In the genomic region with DNA sequence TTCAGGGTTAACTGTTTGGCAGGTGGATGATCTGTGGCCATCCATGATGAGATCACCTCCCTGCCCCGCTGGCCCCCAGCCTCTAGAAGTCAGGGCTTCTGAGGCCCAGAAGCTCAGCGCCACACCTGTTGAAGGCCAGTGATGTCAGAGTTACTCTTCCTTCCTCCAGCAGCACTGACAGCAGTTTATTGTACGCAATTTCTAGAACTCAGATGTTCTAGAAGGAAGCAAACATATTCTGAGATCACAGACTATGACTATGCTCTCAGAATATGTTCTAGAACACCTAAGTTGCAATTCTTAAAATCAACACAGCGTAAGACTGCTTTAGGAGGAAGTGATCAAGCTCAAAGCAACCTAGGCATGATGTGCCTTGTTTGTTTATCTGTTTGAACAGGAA, we compare ENCODE assay signal across 9 cellular contexts.
DNase-seq lines count a peak whose midpoint lies in the region; ATAC-seq and TF ChIP-seq lines count a peak whose summit lies in the region.
"Had no signal": no experiment of that assay in that cellular context is flagged by ENCODE, and none has a peak within 500 bp of the region (broad histone marks: within the 10 kb centered on the region; RNA-seq: fewer than 3 reads in every experiment).

No MANE protein-coding gene starts in this region.

- H3K27ac ChIP-seq in CD4-positive, alpha-beta T cell (ENCODE audit: low read depth, low read length) = peak overlapping the region; percentile 46
- H3K27ac ChIP-seq in breast epithelium = peak overlapping the region; percentile 54 to 77

- no peak overlapping the region for H3K4me3 ChIP-seq in LNCaP clone FGC (ENCODE audit: low read depth, low read length)
- H3K4me3 ChIP-seq in breast epithelium = no peak overlapping the region

- POLR2A ChIA-PET in CD4-positive, alpha-beta T cell (lab: Charles Lee) = interaction anchor here (0.8 to 3.3 kb wide), 11 partner anchors 8 to 82 kb away, joined by 3 to 17 read pairs (median 4); no protein-coding TSS in a partner anchor

- H3K9me3 Mint-ChIP-seq in CD4-positive, alpha-beta T cell = no peaks in the 10 kb centered on the region
- no peaks in the 10 kb centered on the region for H3K9me3 Mint-ChIP-seq in naive B cell

- no peaks in the 10 kb centered on the region for H3K27me3 ChIP-seq in CD4-positive, alpha-beta T cell (ENCODE audit: control insufficient read depth, insufficient read depth, low read length)
- no peaks in the 10 kb centered on the region for H3K27me3 ChIP-seq in breast epithelium

- peak in 2 of 10 experiments; percentile 45 to 49 for DNase-seq in CD4-positive, alpha-beta T cell
- DNase-seq in LNCaP clone FGC (ENCODE audit: low read depth) (peak; percentile 78), breast epithelium (ENCODE audit: low spot score in 2 of 2) (no peak), naive B cell (peak; percentile 51), epidermal melanocyte (ENCODE audit: insufficient read length, low spot score) (no peak), DMS 273 (lab: John Stamatoyannopoulos, UW; ENCODE audit: unreplicated experiment) (no peak)
- no peak for DNase-seq in stimulated activated CD4-positive, alpha-beta T cell treated with anti-CD3 and anti-CD28 coated beads, Interleukin-12 subunit alpha, Interleukin-12 subunit beta, amount 100 ng/mL, for 4 hours
- DNase-seq: SW 1271 had no signal

- peak overlapping the region; percentile 80 for H3K27ac Mint-ChIP-seq in CD4-positive, alpha-beta T cell
- H3K27ac Mint-ChIP-seq in naive B cell = peak overlapping the region; percentile 73 to 93 (median 92)

- TF ChIP-seq POLR2A in breast epithelium (IDR thresholded peaks at IDR 0.05) = no peak

- peaks cover 96% of the 10 kb centered on the region for H3K4me1 Mint-ChIP-seq in CD4-positive, alpha-beta T cell (ENCODE audit: low read depth)
- H3K4me1 Mint-ChIP-seq in naive B cell = peaks cover 55 to 77% (median 60%) of the 10 kb centered on the region in 3 donors

- peaks cover 0 to 9% of the 10 kb centered on the region in 2 donors for H3K4me1 ChIP-seq in breast epithelium

- CTCF ChIA-PET in CD4-positive, alpha-beta T cell (lab: Charles Lee) = interaction anchor here (0.9 to 2.5 kb wide), 4 partner anchors 15 to 33 kb away, joined by 3 to 11 read pairs (median 4); no protein-coding TSS in a partner anchor

- TF ChIP-seq CTCF in CD4-positive, alpha-beta T cell (IDR thresholded peaks at IDR 0.05) = no peak
- TF ChIP-seq CTCF in LNCaP clone FGC (IDR thresholded peaks at IDR 0.05; ENCODE audit: control insufficient read depth, extremely low read depth, insufficient read depth) = no peak
- no peak for TF ChIP-seq CTCF in breast epithelium (IDR thresholded peaks at IDR 0.05)

- H3K36me3 ChIP-seq in breast epithelium = no peaks in the 10 kb centered on the region

- intact Hi-C loops in CD4-positive, alpha-beta T cell (cut with DNase I, micrococcal nuclease) = no loop called here
- intact Hi-C loops in breast epithelium (cut with DNase I; ENCODE audit: low total_unique reads) = no loop called here

- ATAC-seq in CD4-positive, alpha-beta T cell (ENCODE audit: poor library complexity) = peak; percentile 66
- ATAC-seq in naive B cell (ENCODE audit: low read depth in 2 of 2) (peak; percentile 73 to 80), HG02759 (IDR thresholded peaks at IDR 0.05; ENCODE audit: unreplicated experiment) (no peak)

- H3K9me3 ChIP-seq in CD4-positive, alpha-beta T cell (ENCODE audit: control insufficient read depth, low read length) = no peaks in the 10 kb centered on the region
- H3K9me3 ChIP-seq in breast epithelium = no peaks in the 10 kb centered on the region

- peaks cover 82% of the 10 kb centered on the region for H3K36me3 Mint-ChIP-seq in CD4-positive, alpha-beta T cell (ENCODE audit: low read depth)
- H3K36me3 Mint-ChIP-seq in naive B cell = peaks cover 0 to 14% of the 10 kb centered on the region in 2 donors

- H3K4me3 Mint-ChIP-seq in CD4-positive, alpha-beta T cell = peak overlapping the region; percentile 67
- H3K4me3 Mint-ChIP-seq in naive B cell = peak overlapping the region in 1 of 8 donors; percentile 27

- no peaks in the 10 kb centered on the region for H3K27me3 Mint-ChIP-seq in CD4-positive, alpha-beta T cell
- H3K27me3 Mint-ChIP-seq in naive B cell = no peaks in the 10 kb centered on the region

Comparison
In these comparisons a context has a peak if more than half of its experiments do, and no peak if none do; other contexts are left out.
1. DNase-seq: peak in LNCaP clone FGC (single experiment) and naive B cell (single experiment); none in breast epithelium (0 of 2), epidermal melanocyte (single experiment), stimulated activated CD4-positive, alpha-beta T cell treated with anti-CD3 and anti-CD28 coated beads, Interleukin-12 subunit alpha, Interleukin-12 subunit beta, amount 100 ng/mL, for 4 hours (single experiment) and DMS 273 (single experiment).